8 cellular contexts compared by ENCODE assay signal in genomic region chr2:73823916-73824523, GRCh38. TPM values are rescaled to one million over a fixed set of nuclear protein-coding genes. Genes with fewer than 3 reads are reported as not detected.
DNase-seq lines count a peak whose midpoint lies in the region; ATAC-seq, FAIRE-seq and TF ChIP-seq lines count a peak whose summit lies in the region.

No MANE protein-coding gene starts in this region.

- peaks cover 0 to 1% of the 10 kb centered on the region in 2 donors for H3K27me3 Mint-ChIP-seq in CD4-positive, alpha-beta memory T cell
- H3K27me3 Mint-ChIP-seq in WTC11 (ENCODE audit: low read depth) = peaks cover 49% of the 10 kb centered on the region

- no peaks in the 10 kb centered on the region for H3K9me3 Mint-ChIP-seq in CD4-positive, alpha-beta memory T cell
- H3K9me3 Mint-ChIP-seq in WTC11 = peaks cover 8% of the 10 kb centered on the region

- POLR2A ChIA-PET in CD4-positive, alpha-beta memory T cell (lab: Charles Lee; ENCODE audit: partially characterized antibody) = interaction anchor here (0.9 to 1.5 kb wide), 5 partner anchors 326 to 568 kb away, joined by 3 to 4 read pairs (median 3); partner anchors contain the start of genes MOB1A and MTHFD2
- POLR2A ChIA-PET in WTC11 (lab: Charles Lee) = no interaction called here

- H3K9me3 ChIP-seq in CD4-positive, alpha-beta memory T cell (ENCODE audit: control insufficient read depth in 1 of 2, low read length in 2 of 2) = no peaks in the 10 kb centered on the region
- H3K9me3 ChIP-seq in left ventricle myocardium inferior (replicated peaks) (no peaks in the 10 kb centered on the region), small intestine (ENCODE audit: control insufficient read depth, low read depth) (no peaks in the 10 kb centered on the region)

- peaks cover 13% of the 10 kb centered on the region for H3K4me1 ChIP-seq in CD4-positive, alpha-beta memory T cell (ENCODE audit: insufficient read depth, low read length)
- H3K4me1 ChIP-seq in left ventricle myocardium inferior (peaks cover 10% of the 10 kb centered on the region), small intestine (ENCODE audit: control insufficient read depth in 2 of 2, insufficient read depth in 1 of 2, low read depth in 1 of 2, low read length in 1 of 2) (peaks cover 0 to 3% of the 10 kb centered on the region in 2 donors)

- H3K27ac ChIP-seq in CD4-positive, alpha-beta memory T cell (ENCODE audit: low read depth, low read length) = no peak overlapping the region
- H3K27ac ChIP-seq in left ventricle myocardium inferior (replicated peaks) (no peak overlapping the region), small intestine (ENCODE audit: low read depth in 1 of 2, low read length in 1 of 2) (no peak overlapping the region)

- FAIRE-seq in H54 (lab: Jason Lieb, UNC) (peak; percentile 84), small intestine (lab: Jason Lieb, UNC) (no peak)

- H3K4me1 Mint-ChIP-seq in CD4-positive, alpha-beta memory T cell = peaks cover 8 to 19% (median 13%) of the 10 kb centered on the region in 4 donors
- H3K4me1 Mint-ChIP-seq in WTC11 = peaks cover 12% of the 10 kb centered on the region

- no peak overlapping the region for H3K4me3 ChIP-seq in CD4-positive, alpha-beta memory T cell (ENCODE audit: low read length in 2 of 2)
- H3K4me3 ChIP-seq in left ventricle myocardium inferior (no peak overlapping the region), small intestine (ENCODE audit: low read depth in 1 of 2, low read length in 2 of 2) (no peak overlapping the region)

- no peaks in the 10 kb centered on the region for H3K27me3 ChIP-seq in CD4-positive, alpha-beta memory T cell (ENCODE audit: insufficient read depth, low read length)
- H3K27me3 ChIP-seq in left ventricle myocardium inferior (ENCODE audit: low read depth) = no peaks in the 10 kb centered on the region
- H3K27me3 ChIP-seq in small intestine (ENCODE audit: control insufficient read depth in 2 of 2, insufficient read depth in 2 of 2, low read length in 2 of 2) = no peaks in the 10 kb centered on the region

- intact Hi-C loops in CD4-positive, alpha-beta memory T cell (cut with micrococcal nuclease) = loop anchor here (1.0 to 10.0 kb wide), 3 partner anchors 321 to 511 kb away; partner anchors contain the start of gene BOLA3
- intact Hi-C loops in left ventricle myocardium inferior (cut with micrococcal nuclease) = no loop called here

- ATAC-seq in WTC11 = no peak
- no peak for ATAC-seq in GM21723 (IDR thresholded peaks at IDR 0.05; ENCODE audit: unreplicated experiment)
- ATAC-seq in GM18517 (IDR thresholded peaks at IDR 0.05; ENCODE audit: unreplicated experiment) = no peak

- no peaks in the 10 kb centered on the region for H3K36me3 ChIP-seq in CD4-positive, alpha-beta memory T cell (ENCODE audit: insufficient read depth, low read length)
- H3K36me3 ChIP-seq in left ventricle myocardium inferior = no peaks in the 10 kb centered on the region
- no peaks in the 10 kb centered on the region for H3K36me3 ChIP-seq in small intestine (ENCODE audit: control insufficient read depth in 2 of 2, insufficient read depth in 2 of 2, low read length in 2 of 2)

- peak; percentile 59 to 67 (median 62) for DNase-seq in CD4-positive, alpha-beta memory T cell
- peak; percentile 37 for DNase-seq in H54 (ENCODE audit: insufficient read length, low spot score)
- DNase-seq in NCI-H2227 treated with DMSO at 0.1 percent for 48 hours (lab: John Stamatoyannopoulos, UW) = peak; percentile 78
- DNase-seq in WTC11 (ENCODE audit: low spot score) = no peak
- DNase-seq in left ventricle myocardium inferior = no peak
- peak; percentile 80 for DNase-seq in small intestine

- 6 to 13% (median 7%) methylated on average over 3 of the region's 3 CpGs for WGBS in small intestine, 3 donors

- TF ChIP-seq POLR2A in H54 (IDR thresholded peaks at IDR 0.05; ENCODE audit: low read depth, low read length) = no peak

- no peak overlapping the region for H3K27ac Mint-ChIP-seq in CD4-positive, alpha-beta memory T cell
- no peak overlapping the region for H3K27ac Mint-ChIP-seq in WTC11

- H3K4me3 Mint-ChIP-seq in CD4-positive, alpha-beta memory T cell = no peak overlapping the region
- no peak overlapping the region for H3K4me3 Mint-ChIP-seq in WTC11

- H3K36me3 Mint-ChIP-seq in CD4-positive, alpha-beta memory T cell = peaks cover 0 to 3% of the 10 kb centered on the region in 2 donors
- H3K36me3 Mint-ChIP-seq in WTC11 = no peaks in the 10 kb centered on the region

- CTCF ChIA-PET in CD4-positive, alpha-beta memory T cell (lab: Charles Lee; ENCODE audit: partially characterized antibody) = interaction anchor here (0.7 to 9.0 kb wide), 46 partner anchors 9 to 1846 kb away, joined by 3 to 114 read pairs (median 4); partner anchors contain the start of genes BOLA3, MOB1A, MTHFD2 and TPRKB
- CTCF ChIA-PET in WTC11 (lab: Charles Lee) = interaction anchor here (0.6 to 2.3 kb wide), 16 partner anchors 12 to 469 kb away, joined by 3 to 14 read pairs (median 4); partner anchors contain the start of gene ACTG2

- TF ChIP-seq CTCF in WTC11 (IDR thresholded peaks at IDR 0.05) = peak; percentile 60; the same call in 1 of the 2 replicates
- TF ChIP-seq CTCF in left ventricle myocardium inferior (IDR thresholded peaks at IDR 0.05; ENCODE audit: borderline replicate concordance) = peak; percentile 87

TF ChIP-seq in WTC11, 78 proteins besides CTCF, POLR2A, EP300 and RAD21 (continues in another document):
- TF ChIP-seq USF1 (CRISPR knock-in tag; IDR thresholded peaks at IDR 0.05) (no peak), MYBL2 (CRISPR knock-in tag; IDR thresholded peaks at IDR 0.05) (no peak), GTF2I (CRISPR knock-in tag; conservative IDR thresholded peaks at IDR 0.05) (no peak), FOXJ3 (CRISPR knock-in tag; IDR thresholded peaks at IDR 0.05; ENCODE audit: borderline replicate concordance) (no peak), ARID4B (CRISPR knock-in tag; IDR thresholded peaks at IDR 0.05; ENCODE audit: borderline replicate concordance) (no peak), CREM (CRISPR knock-in tag; IDR thresholded peaks at IDR 0.05) (no peak)

RNA-seq across cellular contexts. Expression of gene STAMBP, which starts 4.7 kb away (rescaled TPM):
- total RNA-seq in CD4-positive, alpha-beta memory T cell = 10 to 100 TPM; 34.8 to 37.3 TPM
- 10 to 100 TPM; 46.0 to 49.5 TPM for polyA plus RNA-seq in CD4-positive, alpha-beta memory T cell
- total RNA-seq in WTC11 (2021) = 34.4 to 40.9 TPM (median 35.2 TPM) in 3 replicates
- 35.5 TPM for total RNA-seq in left ventricle myocardium inferior
- polyA plus RNA-seq in small intestine = 10 to 100 TPM; 30.3 to 51.4 (median 34.6) TPM

RNA-seq across cellular contexts. Expression of gene C2orf78, which starts 40.0 kb away (rescaled TPM):
- total RNA-seq in CD4-positive, alpha-beta memory T cell = not detected
- polyA plus RNA-seq in CD4-positive, alpha-beta memory T cell = not detected
- total RNA-seq in WTC11 (2021) (0.21 to 0.39 TPM (median 0.37 TPM) in 3 replicates), left ventricle myocardium inferior (not detected)
- polyA plus RNA-seq in small intestine = not detected

RNA-seq across cellular contexts. Expression of gene DUSP11, which starts 44.1 kb away (rescaled TPM):
- 10 to 100 TPM; 45.5 to 45.7 TPM for total RNA-seq in CD4-positive, alpha-beta memory T cell
- 10 to 100 TPM; 61.6 to 80.5 TPM for polyA plus RNA-seq in CD4-positive, alpha-beta memory T cell
- 14.6 to 16.8 TPM (median 15.1 TPM) in 3 replicates for total RNA-seq in WTC11 (2021)
- total RNA-seq in left ventricle myocardium inferior = 10.6 TPM
- 10 to 100 TPM; 14.9 to 22.4 (median 19.7) TPM for polyA plus RNA-seq in small intestine

Comparison
In these comparisons a context has a peak if more than half of its experiments do, and no peak if none do; other contexts are left out.
1. DNase-seq: peak in CD4-positive, alpha-beta memory T cell (5 of 5), H54 (single experiment), NCI-H2227 treated with DMSO at 0.1 percent for 48 hours (single experiment) and small intestine (single experiment); none in WTC11 (single experiment) and left ventricle myocardium inferior (single experiment).